Comparison of ENCODE assay signal across 1 cellular context in the genomic region with DNA sequence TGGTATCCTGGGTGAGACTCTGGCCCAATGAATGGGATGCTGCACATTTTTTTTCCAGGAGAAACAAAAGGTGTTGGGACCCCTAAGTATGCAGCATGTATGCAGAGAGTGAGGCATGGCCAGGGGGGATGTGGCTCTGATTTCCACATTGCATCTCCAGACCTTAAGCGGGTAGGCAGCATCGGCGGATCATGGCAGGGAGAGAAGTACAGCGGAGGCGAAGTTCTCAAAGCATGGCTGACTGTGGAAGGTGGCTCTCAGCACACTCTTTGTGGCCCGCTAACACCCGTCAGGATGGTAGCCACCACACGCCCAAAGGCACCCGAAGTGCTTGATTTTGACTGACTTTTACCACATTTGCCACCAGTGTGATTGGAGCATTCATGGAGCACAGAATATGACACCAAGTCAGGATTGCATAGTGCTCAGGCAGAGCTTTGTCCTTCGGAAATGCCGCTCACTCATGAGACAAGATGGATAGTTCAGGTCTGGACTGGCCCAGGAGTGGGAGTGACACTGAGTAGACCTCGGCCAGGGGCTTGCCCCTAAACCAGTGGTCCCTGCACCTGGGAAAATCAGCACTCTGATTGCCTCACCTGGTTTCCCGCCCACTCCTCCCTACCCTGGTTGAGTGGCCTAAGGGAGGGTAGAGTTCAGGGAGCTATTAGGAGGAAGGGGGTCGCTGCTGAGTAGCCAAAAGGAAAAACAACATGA.
TF ChIP-seq lines count a peak whose summit lies in the region.

No MANE protein-coding gene starts in this region.

TF ChIP-seq in GM23338, 12 proteins besides CTCF, POLR2A, EP300 and RAD21 (continued from another document):
- TF ChIP-seq, protein P1, sequence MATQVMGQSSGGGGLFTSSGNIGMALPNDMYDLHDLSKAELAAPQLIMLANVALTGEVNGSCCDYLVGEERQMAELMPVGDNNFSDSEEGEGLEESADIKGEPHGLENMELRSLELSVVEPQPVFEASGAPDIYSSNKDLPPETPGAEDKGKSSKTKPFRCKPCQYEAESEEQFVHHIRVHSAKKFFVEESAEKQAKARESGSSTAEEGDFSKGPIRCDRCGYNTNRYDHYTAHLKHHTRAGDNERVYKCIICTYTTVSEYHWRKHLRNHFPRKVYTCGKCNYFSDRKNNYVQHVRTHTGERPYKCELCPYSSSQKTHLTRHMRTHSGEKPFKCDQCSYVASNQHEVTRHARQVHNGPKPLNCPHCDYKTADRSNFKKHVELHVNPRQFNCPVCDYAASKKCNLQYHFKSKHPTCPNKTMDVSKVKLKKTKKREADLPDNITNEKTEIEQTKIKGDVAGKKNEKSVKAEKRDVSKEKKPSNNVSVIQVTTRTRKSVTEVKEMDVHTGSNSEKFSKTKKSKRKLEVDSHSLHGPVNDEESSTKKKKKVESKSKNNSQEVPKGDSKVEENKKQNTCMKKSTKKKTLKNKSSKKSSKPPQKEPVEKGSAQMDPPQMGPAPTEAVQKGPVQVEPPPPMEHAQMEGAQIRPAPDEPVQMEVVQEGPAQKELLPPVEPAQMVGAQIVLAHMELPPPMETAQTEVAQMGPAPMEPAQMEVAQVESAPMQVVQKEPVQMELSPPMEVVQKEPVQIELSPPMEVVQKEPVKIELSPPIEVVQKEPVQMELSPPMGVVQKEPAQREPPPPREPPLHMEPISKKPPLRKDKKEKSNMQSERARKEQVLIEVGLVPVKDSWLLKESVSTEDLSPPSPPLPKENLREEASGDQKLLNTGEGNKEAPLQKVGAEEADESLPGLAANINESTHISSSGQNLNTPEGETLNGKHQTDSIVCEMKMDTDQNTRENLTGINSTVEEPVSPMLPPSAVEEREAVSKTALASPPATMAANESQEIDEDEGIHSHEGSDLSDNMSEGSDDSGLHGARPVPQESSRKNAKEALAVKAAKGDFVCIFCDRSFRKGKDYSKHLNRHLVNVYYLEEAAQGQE (IDR thresholded peaks at IDR 0.05; ENCODE audit: unreplicated experiment): no peak
- TF ChIP-seq NANOG (IDR thresholded peaks at IDR 0.05; ENCODE audit: borderline replicate concordance) (no peak), EZH2phosphoT487 (IDR thresholded peaks at IDR 0.05; ENCODE audit: unreplicated experiment) (no peak), ZNF462 (CRISPR knock-in tag; IDR thresholded peaks at IDR 0.05) (no peak)
TF ChIP-seq in GM23338: peak in this region for 0.
